In the genomic region with DNA sequence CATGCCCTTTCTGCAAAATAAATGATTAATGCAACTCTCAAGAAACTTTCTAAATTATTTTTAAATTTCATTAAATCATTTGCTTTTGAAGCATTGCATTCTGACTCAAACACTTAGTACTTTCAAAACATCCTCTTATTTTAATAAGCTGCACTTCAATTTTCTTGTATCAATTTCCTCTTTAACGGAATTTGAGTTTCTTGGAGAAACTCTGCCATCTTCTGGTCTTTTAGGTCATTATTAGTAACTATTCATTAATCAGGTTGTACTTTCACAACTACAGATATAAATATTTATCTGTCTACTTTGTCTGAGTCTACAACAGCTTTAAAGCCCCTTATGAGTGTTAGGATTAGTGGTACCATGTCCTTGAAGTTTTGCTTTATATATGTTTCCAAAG, we compare ENCODE assay signal across 1 cellular context.
TF ChIP-seq lines count a peak whose summit lies in the region.

No MANE protein-coding gene starts in this region.

TF ChIP-seq in A549, 52 proteins besides CTCF, POLR2A, EP300 and RAD21 (continued from another document):
- TF ChIP-seq FOXS1 (CRISPR knock-in tag; IDR thresholded peaks at IDR 0.05), result no peak
- no peak for TF ChIP-seq GATA3 (IDR thresholded peaks at IDR 0.05; ENCODE audit: borderline replicate concordance)
- no peak for TF ChIP-seq HOXB13 (CRISPR knock-in tag; IDR thresholded peaks at IDR 0.05; ENCODE audit: low read depth)
- no peak for TF ChIP-seq CBX2 (IDR thresholded peaks at IDR 0.05; ENCODE audit: borderline replicate concordance, low read depth)
TF ChIP-seq in A549: peak in this region for 0.
